18 cellular contexts compared by ENCODE assay signal in the genomic region with DNA sequence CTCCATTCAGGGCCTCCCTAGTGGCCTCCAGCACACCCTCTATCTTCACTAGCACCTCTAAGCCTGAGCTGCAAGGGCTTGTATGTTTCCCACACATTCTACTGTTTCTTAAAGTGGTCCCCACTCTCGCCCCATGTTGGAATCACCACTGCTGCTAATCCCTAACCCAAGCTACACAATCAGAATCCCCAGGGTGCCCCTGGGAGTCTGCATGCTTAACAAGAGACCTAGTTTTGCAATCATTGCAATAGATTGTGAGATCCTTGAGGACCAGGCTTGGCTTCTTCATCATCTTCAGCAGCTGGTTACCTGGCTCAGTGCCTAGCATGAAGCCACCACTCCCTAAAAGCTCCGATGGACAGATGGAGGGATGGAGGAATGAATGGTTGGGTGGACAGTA.
"Had no signal": no experiment of that assay in that cellular context is flagged by ENCODE, and none has a peak within 500 bp of the region (broad histone marks: within the 10 kb centered on the region; RNA-seq: fewer than 3 reads in every experiment).

No MANE protein-coding gene starts in this region.

- DNase-seq: activated B cell treated with CpG ODN at 0.5 μM for 24 hours; activated CD4-positive, alpha-beta memory T cell treated with anti-CD3 and anti-CD28 coated beads for 36 hours; activated CD4-positive, alpha-beta T cell treated with anti-CD3 and anti-CD28 coated beads for 4 hours; activated CD8-positive, alpha-beta memory T cell treated with anti-CD3 and anti-CD28 coated beads, Interleukin-2, amount 10 ng/mL, durations not matched to agents 7 days and 5 days; aorta; dermis blood vessel endothelial cell; lower lobe of right lung; retina; stimulated activated CD4-positive, alpha-beta T cell treated with anti-CD3 and anti-CD28 coated beads, Interleukin-2, amount 100 ng/mL, for 24 hours; stimulated activated naive CD8-positive, alpha-beta T cell treated with anti-CD3 and anti-CD28 coated beads, Interleukin-15, Interleukin-2, amounts not matched to agents 100 U/mL and 50 U/mL, for 24 hours; T-helper 1 cell; T-helper 9 cell; uterus had no signal

- H3K4me1 Mint-ChIP-seq: activated B cell treated with CpG ODN at 0.5 μM for 24 hours had no signal

- H3K27me3 ChIP-seq: neutrophil, tibial nerve, uterus had no signal

- H3K36me3 Mint-ChIP-seq: activated naive CD8-positive, alpha-beta T cell; natural killer cell treated with Interleukin-12 subunit alpha and Interleukin-12 subunit beta and Interleukin-15 and Interleukin-18, amount 100 ng/mL, for 72 hours had no signal

- H3K4me3 ChIP-seq: lower lobe of right lung, tibial nerve, uterus had no signal

- H3K4me3 Mint-ChIP-seq: activated B cell treated with CpG ODN at 0.5 μM for 24 hours; activated CD4-positive, alpha-beta memory T cell treated with anti-CD3 and anti-CD28 coated beads for 36 hours; activated CD8-positive, alpha-beta memory T cell treated with anti-CD3 and anti-CD28 coated beads, Interleukin-2, amount 10 ng/mL, durations not matched to agents 7 days and 5 days; activated naive CD8-positive, alpha-beta T cell; natural killer cell treated with Interleukin-12 subunit alpha and Interleukin-12 subunit beta and Interleukin-15 and Interleukin-18, amount 100 ng/mL, for 72 hours had no signal

- H3K27me3 Mint-ChIP-seq: activated B cell treated with CpG ODN at 0.5 μM for 24 hours; activated CD4-positive, alpha-beta memory T cell treated with anti-CD3 and anti-CD28 coated beads for 36 hours; activated CD8-positive, alpha-beta memory T cell treated with anti-CD3 and anti-CD28 coated beads, Interleukin-2, amount 10 ng/mL, durations not matched to agents 7 days and 5 days had no signal

- H3K27ac Mint-ChIP-seq: activated B cell treated with CpG ODN at 0.5 μM for 24 hours; activated CD4-positive, alpha-beta memory T cell treated with anti-CD3 and anti-CD28 coated beads for 36 hours; activated CD8-positive, alpha-beta memory T cell treated with anti-CD3 and anti-CD28 coated beads, Interleukin-2, amount 10 ng/mL, durations not matched to agents 7 days and 5 days; activated naive CD8-positive, alpha-beta T cell; natural killer cell treated with Interleukin-12 subunit alpha and Interleukin-12 subunit beta and Interleukin-15 and Interleukin-18, amount 100 ng/mL, for 72 hours had no signal

- H3K27ac ChIP-seq: epithelial cell of prostate, lower lobe of right lung, neutrophil, tibial nerve, uterus had no signal

- H3K4me1 ChIP-seq: uterus had no signal

- H3K9me3 Mint-ChIP-seq: activated B cell treated with CpG ODN at 0.5 μM for 24 hours; activated CD4-positive, alpha-beta memory T cell treated with anti-CD3 and anti-CD28 coated beads for 36 hours; natural killer cell treated with Interleukin-12 subunit alpha and Interleukin-12 subunit beta and Interleukin-15 and Interleukin-18, amount 100 ng/mL, for 72 hours had no signal

- H3K9me3 ChIP-seq: lower lobe of right lung, neutrophil, tibial nerve, uterus had no signal

- H3K36me3 ChIP-seq: neutrophil, uterus had no signal
